10 cellular contexts compared by ENCODE assay signal in the genomic region with DNA sequence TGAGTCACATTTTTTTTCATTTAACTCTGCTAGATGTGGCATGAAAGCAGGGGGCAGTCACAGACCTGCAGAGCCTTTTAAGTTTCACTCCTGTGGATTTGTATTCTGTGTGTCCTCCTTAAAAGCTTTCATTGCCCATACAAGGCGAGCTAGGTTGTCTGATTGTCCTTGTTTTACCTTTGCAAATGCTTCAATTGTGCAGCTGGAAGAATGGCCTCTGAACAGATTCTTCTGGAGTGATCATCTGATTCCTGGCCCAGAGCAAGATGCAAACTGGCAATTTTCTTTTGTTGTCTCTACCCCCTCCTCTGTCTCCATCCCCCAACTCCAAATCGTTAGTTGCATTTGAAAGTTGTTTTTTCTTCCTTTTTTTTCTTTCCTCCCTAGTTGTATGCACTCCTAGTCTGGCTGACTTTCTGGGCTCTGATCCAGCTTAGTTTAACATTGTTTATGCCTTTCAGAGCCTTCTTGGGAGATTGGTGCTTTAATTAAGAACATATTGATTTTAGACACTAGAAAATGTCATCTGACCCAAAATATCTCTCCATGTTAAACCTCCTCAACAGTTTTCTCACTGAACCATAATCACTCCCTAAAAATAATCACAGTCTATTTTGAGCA.
DNase-seq lines count a peak whose midpoint lies in the region; ATAC-seq and TF ChIP-seq lines count a peak whose summit lies in the region.
"Had no signal": no experiment of that assay in that cellular context is flagged by ENCODE, and none has a peak within 500 bp of the region (broad histone marks: within the 10 kb centered on the region; RNA-seq: fewer than 3 reads in every experiment).

No MANE protein-coding gene starts in this region.

- ATAC-seq in heart left ventricle (peak in 2 of 4 donors; percentile 9 to 43), Right ventricle myocardium inferior (no peak), left lobe of liver (peak; percentile 54), HG03457 (IDR thresholded peaks at IDR 0.05; ENCODE audit: unreplicated experiment) (no peak)

- H3K4me3 Mint-ChIP-seq in brain = peak overlapping the region in 4 of 5 experiments; percentile 4 to 61 (median 30)
- H3K4me3 Mint-ChIP-seq: activated naive CD8-positive, alpha-beta T cell had no signal

- no peak for TF ChIP-seq POLR2A in heart left ventricle (IDR thresholded peaks at IDR 0.05)
- no peak for TF ChIP-seq POLR2A in vagina (IDR thresholded peaks at IDR 0.05)

- H3K36me3 Mint-ChIP-seq in brain = no peaks in the 10 kb centered on the region
- H3K36me3 Mint-ChIP-seq: activated naive CD8-positive, alpha-beta T cell had no signal

- peaks cover 6% of the 10 kb centered on the region for H3K27me3 Mint-ChIP-seq in brain
- H3K27me3 Mint-ChIP-seq: activated naive CD8-positive, alpha-beta T cell had no signal

- peaks cover 0 to 2% (median 0%) of the 10 kb centered on the region in 9 donors for H3K36me3 ChIP-seq in heart left ventricle
- no peaks in the 10 kb centered on the region for H3K36me3 ChIP-seq in vagina

- peak in 3 of 12 donors; percentile 12 to 24 (median 20) for TF ChIP-seq CTCF in heart left ventricle (IDR thresholded peaks at IDR 0.05)
- TF ChIP-seq CTCF in brain (conservative IDR thresholded peaks at IDR 0.05) = no peak
- no peak for TF ChIP-seq CTCF in vagina (IDR thresholded peaks at IDR 0.05)

- WGBS in heart left ventricle, 4 donors = 26 to 34% (median 30%) methylated on average over 2 of the region's 2 CpGs

- H3K27ac Mint-ChIP-seq in brain = peak overlapping the region; percentile 34 to 91 (median 71)
- H3K27ac Mint-ChIP-seq: activated naive CD8-positive, alpha-beta T cell had no signal

- H3K4me1 ChIP-seq in heart left ventricle (peaks cover 11 to 58% (median 35%) of the 10 kb centered on the region in 12 donors), vagina (peaks cover 48% of the 10 kb centered on the region)

- peaks cover 61% of the 10 kb centered on the region for H3K4me1 Mint-ChIP-seq in brain

- intact Hi-C loops in heart left ventricle (cut with DNase I) = loop anchor here in 8 of 10 donors (2.0 to 5.0 kb wide), 4 partner anchors 39 to 41 kb away; no protein-coding TSS in a partner anchor
- intact Hi-C loops in Right ventricle myocardium inferior (cut with DNase I) = loop anchor here (2.0 kb wide), 2 partner anchors 39 to 41 kb away; no protein-coding TSS in a partner anchor
- intact Hi-C loops in vagina (cut with DNase I) = no loop called here

- DNase-seq in heart left ventricle (no peak), Right ventricle myocardium inferior (ENCODE audit: missing footprints) (no peak), left lobe of liver (ENCODE audit: low spot score) (no peak), vagina (ENCODE audit: extremely low spot score in 2 of 2) (no peak), GOT3 (lab: John Stamatoyannopoulos, UW) (no peak)
- no peak for DNase-seq in activated naive CD4-positive, alpha-beta T cell (lab: John Stamatoyannopoulos, UW)
- DNase-seq: islet precursor cell had no signal

- H3K4me3 ChIP-seq in heart left ventricle (no peak overlapping the region), vagina (no peak overlapping the region)

- H3K9me3 ChIP-seq in heart left ventricle = no peaks in the 10 kb centered on the region
- no peaks in the 10 kb centered on the region for H3K9me3 ChIP-seq in vagina

- no peaks in the 10 kb centered on the region for H3K27me3 ChIP-seq in heart left ventricle
- H3K27me3 ChIP-seq in vagina = no peaks in the 10 kb centered on the region

- H3K9me3 Mint-ChIP-seq in brain = peaks cover 0 to 2% (median 0%) of the 10 kb centered on the region in 5 experiments

- H3K27ac ChIP-seq in heart left ventricle (peak overlapping the region; percentile 37 to 86 (median 72)), vagina (peak overlapping the region; percentile 17)
